Comparison of ENCODE assay signal across 30 cellular contexts in the genomic region with DNA sequence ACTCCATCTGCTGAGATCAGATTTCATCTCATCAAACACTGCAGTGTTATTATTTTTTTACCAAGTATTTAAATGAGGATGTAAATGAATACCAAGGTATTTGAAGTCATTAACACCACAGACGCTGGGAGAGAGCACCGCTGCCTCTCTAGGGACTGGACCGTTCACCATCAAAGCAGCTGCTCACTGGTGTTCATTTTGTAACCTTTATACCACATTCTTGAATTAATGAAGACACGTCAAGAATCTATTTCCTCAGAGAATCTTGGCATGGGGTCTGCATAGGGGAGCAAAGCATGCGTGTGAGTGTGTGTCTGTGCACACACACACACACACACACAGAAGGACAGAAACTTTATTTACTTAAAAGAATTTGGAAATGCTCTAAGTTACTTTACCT. TPM values are rescaled to one million over a fixed set of nuclear protein-coding genes. Genes with fewer than 3 reads are reported as not detected.
DNase-seq lines count a peak whose midpoint lies in the region; ATAC-seq and TF ChIP-seq lines count a peak whose summit lies in the region.
"Had no signal": no experiment of that assay in that cellular context is flagged by ENCODE, and none has a peak within 500 bp of the region (broad histone marks: within the 10 kb centered on the region; RNA-seq: fewer than 3 reads in every experiment).

No MANE protein-coding gene starts in this region.

- H3K4me1 ChIP-seq in neuron (ENCODE audit: insufficient read depth, low read length): peaks cover 28% of the 10 kb centered on the region
- H3K4me1 ChIP-seq: body of pancreas, esophagus muscularis mucosa, gastrocnemius medialis, transverse colon had no signal

- DNase-seq in NCI-H1105 (lab: John Stamatoyannopoulos, UW) (peak; percentile 10), NCI-H2171 treated with DMSO at 0.1 percent for 48 hours (lab: John Stamatoyannopoulos, UW) (peak; percentile 90), foreskin melanocyte (no peak), DMS53 treated with DMSO at 0.1 percent for 48 hours (lab: John Stamatoyannopoulos, UW; ENCODE audit: unreplicated experiment) (no peak)
- DNase-seq: activated naive CD8-positive, alpha-beta T cell treated with anti-CD3 and anti-CD28 coated beads, Interleukin-2, amount 50 U/mL, for 24 hours; activated T-cell treated with anti-CD3 and anti-CD28 coated beads, Interleukin-2, amount 50 U/mL, for 48 hours; body of pancreas; Caco-2; cerebellar nuclear complex; gastrocnemius medialis; HFFc6; left cardiac atrium; mucosa of descending colon; natural killer cell; NCI-H1048; NCI-H2029; NCI-H446; NK-92 treated with Interleukin-12 subunit alpha and Interleukin-12 subunit beta, amount 100 ng/mL, for 24 hours; PC-3; T-helper 1 cell; transverse colon had no signal

- no peaks in the 10 kb centered on the region for H3K27me3 Mint-ChIP-seq in brain
- H3K27me3 Mint-ChIP-seq: activated naive CD8-positive, alpha-beta T cell treated with anti-CD3 and anti-CD28 coated beads, Interleukin-2, amount 50 U/mL, for 24 hours; stimulated activated memory B cell treated with anti-CD40 and anti-IgM and Interleukin-4, amounts not matched to agents 10 μg/mL and 1 μg/mL and 100 μg/mL, for 72 hours had no signal

- H2AFZ ChIP-seq in neuron (ENCODE audit: low read depth, low read length): no peak overlapping the region

- peak overlapping the region; percentile 26 for H3K4me3 ChIP-seq in neuron (ENCODE audit: low read length)
- H3K4me3 ChIP-seq: body of pancreas, esophagus muscularis mucosa, gastrocnemius medialis, mucosa of descending colon, SK-N-MC, skin epidermis, transverse colon had no signal

- H3K36me3 ChIP-seq in neuron (ENCODE audit: insufficient read depth, low read length): peaks cover 2% of the 10 kb centered on the region

- no peak for ATAC-seq in GM18909 (IDR thresholded peaks at IDR 0.05; ENCODE audit: poor library complexity, unreplicated experiment)
- ATAC-seq: activated naive CD8-positive, alpha-beta T cell treated with anti-CD3 and anti-CD28 coated beads, Interleukin-2, amount 50 U/mL, for 24 hours; body of pancreas; gastrocnemius medialis; left cardiac atrium; mucosa of descending colon; natural killer cell; PC-3; stimulated activated memory B cell treated with anti-CD40 and anti-IgM and Interleukin-4, amounts not matched to agents 10 μg/mL and 1 μg/mL and 100 μg/mL, for 72 hours had no signal

- peak overlapping the region; percentile 75 to 95 (median 84) for H3K27ac Mint-ChIP-seq in brain
- H3K27ac Mint-ChIP-seq: activated naive CD8-positive, alpha-beta T cell treated with anti-CD3 and anti-CD28 coated beads, Interleukin-2, amount 50 U/mL, for 24 hours; HFFc6; natural killer cell; stimulated activated memory B cell treated with anti-CD40 and anti-IgM and Interleukin-4, amounts not matched to agents 10 μg/mL and 1 μg/mL and 100 μg/mL, for 72 hours had no signal

- H3K27me3 ChIP-seq in neuron (ENCODE audit: insufficient read depth, low read length): no peaks in the 10 kb centered on the region
- H3K27me3 ChIP-seq: body of pancreas, esophagus muscularis mucosa, gastrocnemius medialis, transverse colon had no signal

- H3K36me3 Mint-ChIP-seq in brain: peaks cover 8% of the 10 kb centered on the region
- H3K36me3 Mint-ChIP-seq: natural killer cell had no signal

- TF ChIP-seq CTCF in brain (conservative IDR thresholded peaks at IDR 0.05): no peak

- peaks cover 0 to 6% (median 0%) of the 10 kb centered on the region in 5 experiments for H3K9me3 Mint-ChIP-seq in brain
- H3K9me3 Mint-ChIP-seq: activated naive CD8-positive, alpha-beta T cell treated with anti-CD3 and anti-CD28 coated beads, Interleukin-2, amount 50 U/mL, for 24 hours; HFFc6; natural killer cell; stimulated activated memory B cell treated with anti-CD40 and anti-IgM and Interleukin-4, amounts not matched to agents 10 μg/mL and 1 μg/mL and 100 μg/mL, for 72 hours had no signal

- no peaks in the 10 kb centered on the region for H3K9me3 ChIP-seq in neuron (ENCODE audit: low read length)
- H3K9me3 ChIP-seq: body of pancreas, Caco-2, esophagus muscularis mucosa, gastrocnemius medialis, mucosa of descending colon, transverse colon had no signal

- H3K4me3 Mint-ChIP-seq in brain: peak overlapping the region in 4 of 5 experiments; percentile 10 to 73 (median 59)
- H3K4me3 Mint-ChIP-seq: activated naive CD8-positive, alpha-beta T cell treated with anti-CD3 and anti-CD28 coated beads, Interleukin-2, amount 50 U/mL, for 24 hours; HFFc6; natural killer cell; stimulated activated memory B cell treated with anti-CD40 and anti-IgM and Interleukin-4, amounts not matched to agents 10 μg/mL and 1 μg/mL and 100 μg/mL, for 72 hours had no signal

- peaks cover 28% of the 10 kb centered on the region for H3K4me1 Mint-ChIP-seq in brain
- H3K4me1 Mint-ChIP-seq: activated naive CD8-positive, alpha-beta T cell treated with anti-CD3 and anti-CD28 coated beads, Interleukin-2, amount 50 U/mL, for 24 hours; natural killer cell; stimulated activated memory B cell treated with anti-CD40 and anti-IgM and Interleukin-4, amounts not matched to agents 10 μg/mL and 1 μg/mL and 100 μg/mL, for 72 hours had no signal

RNA-seq across cellular contexts. Expression of gene SIAE, which starts 15.6 kb away (rescaled TPM):
- 9.3 TPM for polyA plus RNA-seq in brain (ENCODE audit: insufficient read depth, low read depth, low replicate concordance)

RNA-seq across cellular contexts. Expression of gene SPA17, which starts 15.8 kb away (rescaled TPM):
- polyA plus RNA-seq in brain (ENCODE audit: insufficient read depth, low read depth, low replicate concordance): 14.8 TPM

RNA-seq across cellular contexts. Expression of gene TBRG1, which starts 35.3 kb away (rescaled TPM):
- 13.7 TPM for polyA plus RNA-seq in brain (ENCODE audit: insufficient read depth, low read depth, low replicate concordance)

RNA-seq across cellular contexts. Expression of gene PANX3, which starts 46.7 kb away (rescaled TPM):
- not detected for polyA plus RNA-seq in brain (ENCODE audit: insufficient read depth, low read depth, low replicate concordance)
- polyA plus RNA-seq: H1, mammary epithelial cell had no signal

Comparison
In these comparisons a context has a peak if more than half of its experiments do, and no peak if none do; other contexts are left out.
1. DNase-seq: peak in NCI-H1105 (single experiment) and NCI-H2171 treated with DMSO at 0.1 percent for 48 hours (single experiment); none in foreskin melanocyte (single experiment) and DMS53 treated with DMSO at 0.1 percent for 48 hours (single experiment).